Comparison of ENCODE assay signal across 14 cellular contexts in genomic region chr10:33900591-33900990, GRCh38.
DNase-seq lines count a peak whose midpoint lies in the region; ATAC-seq lines count a peak whose summit lies in the region.
"Had no signal": no experiment of that assay in that cellular context is flagged by ENCODE, and none has a peak within 500 bp of the region (broad histone marks: within the 10 kb centered on the region; RNA-seq: fewer than 3 reads in every experiment).

No MANE protein-coding gene starts in this region.

- H3K36me3 ChIP-seq in skeletal muscle satellite cell (ENCODE audit: insufficient read depth, low read length), result no peaks in the 10 kb centered on the region

- peaks cover 28% of the 10 kb centered on the region for H3K4me1 ChIP-seq in skeletal muscle satellite cell (ENCODE audit: control insufficient read depth, insufficient read depth, low read length)

- intact Hi-C loops in left cardiac atrium (cut with DNase I), result no loop called here

- H3K4me3 ChIP-seq in skeletal muscle satellite cell (ENCODE audit: low read length), result no peak overlapping the region
- H3K4me3 ChIP-seq: psoas muscle had no signal

- no peaks in the 10 kb centered on the region for H3K27me3 ChIP-seq in skeletal muscle satellite cell (ENCODE audit: control insufficient read depth, insufficient read depth, low read length)

- ATAC-seq in left cardiac atrium (peak; percentile 50 to 74), GM18858 (IDR thresholded peaks at IDR 0.05; ENCODE audit: unreplicated experiment) (no peak), HG03196 (IDR thresholded peaks at IDR 0.05; ENCODE audit: unreplicated experiment) (no peak)
- ATAC-seq: activated naive CD8-positive, alpha-beta T cell treated with anti-CD3 and anti-CD28 coated beads, Interleukin-2, amount 50 U/mL, for 24 hours; CD8-positive, alpha-beta T cell; psoas muscle had no signal

- DNase-seq in HCEC 1CT, result peak; percentile 11
- DNase-seq in brain pericyte (ENCODE audit: low read depth, low spot score), result peak; percentile 55
- DNase-seq in left cardiac atrium, result no peak
- DNase-seq in activated CD4-positive, alpha-beta T cell treated with anti-CD3 and anti-CD28 coated beads for 4 hours, result no peak
- no peak for DNase-seq in activated CD4-positive, CD25-positive, alpha-beta regulatory T cell treated with anti-CD3 and anti-CD28 coated beads, Interleukin-2, amount 50 U/mL, for 72 hours
- DNase-seq: activated CD4-positive, CD25-positive, alpha-beta regulatory T cell; activated naive CD8-positive, alpha-beta T cell treated with anti-CD3 and anti-CD28 coated beads, Interleukin-2, amount 50 U/mL, for 24 hours; CD8-positive, alpha-beta T cell; effector memory CD4-positive, alpha-beta T cell; NCI-H1694 treated with DMSO at 0.1 percent for 48 hours; psoas muscle had no signal

- peak overlapping the region; percentile 60 for H3K9ac ChIP-seq in skeletal muscle satellite cell (ENCODE audit: low read depth, low read length)

- no peaks in the 10 kb centered on the region for H3K9me3 ChIP-seq in skeletal muscle satellite cell (replicated peaks; ENCODE audit: low read length)
- H3K9me3 ChIP-seq: psoas muscle had no signal

- H3K4me2 ChIP-seq in skeletal muscle satellite cell (ENCODE audit: low read length), result peak overlapping the region; percentile 44

Comparison
In these comparisons a context has a peak if more than half of its experiments do, and no peak if none do; other contexts are left out.
1. DNase-seq: peak in HCEC 1CT (single experiment) and brain pericyte (single experiment); none in left cardiac atrium (single experiment), activated CD4-positive, alpha-beta T cell treated with anti-CD3 and anti-CD28 coated beads for 4 hours (0 of 2) and activated CD4-positive, CD25-positive, alpha-beta regulatory T cell treated with anti-CD3 and anti-CD28 coated beads, Interleukin-2, amount 50 U/mL, for 72 hours (single experiment).
2. ATAC-seq: peak in left cardiac atrium (2 of 2); none in GM18858 (single experiment) and HG03196 (single experiment).